Comparison of ENCODE assay signal across 1 cellular context in genomic region chr5:179806250-179807045, GRCh38.
A peak's percentile ranks its signal among the peaks of the same experiment; 100 is the strongest.
TF ChIP-seq lines count a peak whose summit lies in the region.

Gene MGAT4B, minus strand, starts transcription at chr5:179806866. Its CDS starts 283 bp downstream, at chr5:179806583.

TF ChIP-seq in HCT116, 20 proteins besides CTCF, POLR2A, EP300 and RAD21 (continued from another document):
- TF ChIP-seq ZBTB33 (IDR thresholded peaks at IDR 0.05; ENCODE audit: extremely low read depth, insufficient replicate concordance, low read length) (peak; percentile 27), SRF (IDR thresholded peaks at IDR 0.05; ENCODE audit: low read depth) (no peak), CEBPB (IDR thresholded peaks at IDR 0.05; ENCODE audit: low read depth) (no peak), REST (IDR thresholded peaks at IDR 0.05; ENCODE audit: low read depth) (no peak), JUND (IDR thresholded peaks at IDR 0.05) (no peak), ZNF274 (IDR thresholded peaks at IDR 0.05; ENCODE audit: low read depth, low read length) (no peak), YY1 (IDR thresholded peaks at IDR 0.05; ENCODE audit: extremely low read depth, insufficient replicate concordance, low read depth, low read length) (peak; percentile 63), SP1 (IDR thresholded peaks at IDR 0.05; ENCODE audit: low read depth) (no peak), ZFX (IDR thresholded peaks at IDR 0.05) (peak; percentile 83), EZH2 (IDR thresholded peaks at IDR 0.05) (no peak), POLR2AphosphoS5 (IDR thresholded peaks at IDR 0.05; ENCODE audit: low read depth, low read length) (peak; percentile 85), ATF3 (IDR thresholded peaks at IDR 0.05) (no peak), SIN3A (IDR thresholded peaks at IDR 0.05; ENCODE audit: low read depth) (no peak)
TF ChIP-seq in HCT116: peak in this region for 5.
